Comparison of ENCODE assay signal across 1 cellular context in the genomic region with DNA sequence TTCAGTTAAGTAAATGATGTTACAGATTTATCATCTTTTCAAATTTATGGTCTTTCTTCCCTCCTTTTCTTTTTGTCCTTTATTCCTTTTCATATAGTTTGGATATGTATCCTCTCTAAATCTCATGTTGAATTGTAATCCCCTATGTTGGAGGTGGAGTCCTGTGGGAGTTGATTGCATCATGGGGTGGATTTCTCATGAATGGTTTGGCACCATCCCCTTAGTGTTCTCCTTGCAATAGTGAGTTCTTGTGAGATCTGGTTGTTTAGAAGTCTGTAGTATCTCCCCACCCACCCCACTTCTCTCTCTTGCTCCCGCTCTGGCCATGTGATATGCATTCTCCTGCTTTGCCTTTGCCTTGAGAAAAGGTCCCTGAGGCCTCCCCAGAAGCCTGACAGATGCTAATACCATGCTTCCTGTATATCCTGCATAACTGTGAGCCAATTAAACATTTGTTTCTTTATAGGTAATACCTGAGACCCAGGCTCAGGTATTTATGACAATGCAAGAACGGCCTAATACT.
TF ChIP-seq lines count a peak whose summit lies in the region.

No MANE protein-coding gene starts in this region.

TF ChIP-seq in GM23338, 12 proteins besides CTCF, POLR2A, EP300 and RAD21 (continued from another document):
- TF ChIP-seq, protein P1, sequence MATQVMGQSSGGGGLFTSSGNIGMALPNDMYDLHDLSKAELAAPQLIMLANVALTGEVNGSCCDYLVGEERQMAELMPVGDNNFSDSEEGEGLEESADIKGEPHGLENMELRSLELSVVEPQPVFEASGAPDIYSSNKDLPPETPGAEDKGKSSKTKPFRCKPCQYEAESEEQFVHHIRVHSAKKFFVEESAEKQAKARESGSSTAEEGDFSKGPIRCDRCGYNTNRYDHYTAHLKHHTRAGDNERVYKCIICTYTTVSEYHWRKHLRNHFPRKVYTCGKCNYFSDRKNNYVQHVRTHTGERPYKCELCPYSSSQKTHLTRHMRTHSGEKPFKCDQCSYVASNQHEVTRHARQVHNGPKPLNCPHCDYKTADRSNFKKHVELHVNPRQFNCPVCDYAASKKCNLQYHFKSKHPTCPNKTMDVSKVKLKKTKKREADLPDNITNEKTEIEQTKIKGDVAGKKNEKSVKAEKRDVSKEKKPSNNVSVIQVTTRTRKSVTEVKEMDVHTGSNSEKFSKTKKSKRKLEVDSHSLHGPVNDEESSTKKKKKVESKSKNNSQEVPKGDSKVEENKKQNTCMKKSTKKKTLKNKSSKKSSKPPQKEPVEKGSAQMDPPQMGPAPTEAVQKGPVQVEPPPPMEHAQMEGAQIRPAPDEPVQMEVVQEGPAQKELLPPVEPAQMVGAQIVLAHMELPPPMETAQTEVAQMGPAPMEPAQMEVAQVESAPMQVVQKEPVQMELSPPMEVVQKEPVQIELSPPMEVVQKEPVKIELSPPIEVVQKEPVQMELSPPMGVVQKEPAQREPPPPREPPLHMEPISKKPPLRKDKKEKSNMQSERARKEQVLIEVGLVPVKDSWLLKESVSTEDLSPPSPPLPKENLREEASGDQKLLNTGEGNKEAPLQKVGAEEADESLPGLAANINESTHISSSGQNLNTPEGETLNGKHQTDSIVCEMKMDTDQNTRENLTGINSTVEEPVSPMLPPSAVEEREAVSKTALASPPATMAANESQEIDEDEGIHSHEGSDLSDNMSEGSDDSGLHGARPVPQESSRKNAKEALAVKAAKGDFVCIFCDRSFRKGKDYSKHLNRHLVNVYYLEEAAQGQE (IDR thresholded peaks at IDR 0.05; ENCODE audit: unreplicated experiment), result no peak
- TF ChIP-seq, protein P2, sequence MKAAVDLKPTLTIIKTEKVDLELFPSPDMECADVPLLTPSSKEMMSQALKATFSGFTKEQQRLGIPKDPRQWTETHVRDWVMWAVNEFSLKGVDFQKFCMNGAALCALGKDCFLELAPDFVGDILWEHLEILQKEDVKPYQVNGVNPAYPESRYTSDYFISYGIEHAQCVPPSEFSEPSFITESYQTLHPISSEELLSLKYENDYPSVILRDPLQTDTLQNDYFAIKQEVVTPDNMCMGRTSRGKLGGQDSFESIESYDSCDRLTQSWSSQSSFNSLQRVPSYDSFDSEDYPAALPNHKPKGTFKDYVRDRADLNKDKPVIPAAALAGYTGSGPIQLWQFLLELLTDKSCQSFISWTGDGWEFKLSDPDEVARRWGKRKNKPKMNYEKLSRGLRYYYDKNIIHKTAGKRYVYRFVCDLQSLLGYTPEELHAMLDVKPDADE (IDR thresholded peaks at IDR 0.05), result no peak
- TF ChIP-seq NANOG (IDR thresholded peaks at IDR 0.05; ENCODE audit: borderline replicate concordance), result no peak
